In the genomic region with DNA sequence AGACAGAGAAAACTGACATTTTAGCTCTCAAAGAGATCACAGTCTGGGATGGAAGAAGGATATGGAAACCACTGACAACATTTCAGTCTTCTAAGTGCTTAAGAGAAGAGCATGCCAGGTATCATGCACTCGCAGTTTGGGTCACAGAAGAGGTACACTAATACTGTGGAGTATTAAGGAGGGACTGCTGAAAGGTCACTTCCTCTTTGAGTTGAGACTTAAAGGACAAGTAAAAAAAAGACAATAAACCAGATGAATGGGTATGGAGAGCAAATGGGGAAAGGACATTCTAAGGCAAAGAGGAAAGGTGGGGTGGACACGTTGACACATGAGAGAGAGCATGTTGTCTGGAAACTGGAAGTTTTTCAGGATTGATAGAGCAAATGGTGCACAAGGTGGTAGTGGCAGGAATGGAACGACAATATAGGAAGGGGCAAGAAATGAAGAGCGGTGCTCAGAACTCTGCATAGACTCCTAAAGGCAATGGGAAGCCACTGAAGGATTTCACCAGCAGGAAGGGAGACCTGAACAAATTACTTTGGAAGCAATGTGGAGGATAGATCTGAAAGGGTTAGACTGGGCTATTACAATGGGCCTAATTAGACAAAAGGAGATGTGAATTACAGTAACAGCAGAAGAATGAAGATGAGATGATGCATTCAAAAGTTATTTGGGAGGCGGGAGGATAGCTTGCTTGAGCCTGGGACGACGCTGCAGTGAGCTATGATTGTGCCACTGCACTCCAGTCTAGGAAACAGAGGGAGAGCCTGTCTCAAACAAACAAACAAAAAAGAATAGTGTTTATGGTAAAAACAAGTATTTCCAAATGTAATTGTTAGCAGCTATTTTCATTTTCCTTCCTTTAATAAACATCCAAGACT, we compare ENCODE assay signal across 9 cellular contexts. TPM values are rescaled to one million over a fixed set of nuclear protein-coding genes. Genes with fewer than 3 reads are reported as not detected.
DNase-seq lines count a peak whose midpoint lies in the region; ATAC-seq and TF ChIP-seq lines count a peak whose summit lies in the region.
"Had no signal": no experiment of that assay in that cellular context is flagged by ENCODE, and none has a peak within 500 bp of the region (broad histone marks: within the 10 kb centered on the region; RNA-seq: fewer than 3 reads in every experiment).

No MANE protein-coding gene starts in this region.

- H3K9me3 ChIP-seq in SJSA1 (replicated peaks): no peaks in the 10 kb centered on the region

- DNase-seq in ACHN (peak; percentile 34), SJSA1 (ENCODE audit: low read depth in 1 of 2, low spot score in 2 of 2) (peak; percentile 79 to 86), foreskin melanocyte (peak; percentile 67), NCI-H146 treated with DMSO at 0.1 percent for 48 hours (lab: John Stamatoyannopoulos, UW; ENCODE audit: unreplicated experiment) (no peak), progenitor cell of endocrine pancreas (ENCODE audit: low spot score, unreplicated experiment) (no peak), NCI-H510A (lab: John Stamatoyannopoulos, UW) (no peak)
- DNase-seq in naive thymus-derived CD8-positive, alpha-beta T cell: no peak
- DNase-seq: NCI-H524 had no signal

- no peak overlapping the region for H3K4me3 Mint-ChIP-seq in progenitor cell of endocrine pancreas (ENCODE audit: low read depth)
- no peak overlapping the region for H3K4me3 Mint-ChIP-seq in naive thymus-derived CD8-positive, alpha-beta T cell

- POLR2A ChIA-PET in naive thymus-derived CD8-positive, alpha-beta T cell (lab: Charles Lee): interaction anchor here (2.4 kb wide), 1 partner anchor 11 kb away, joined by 20 read pairs; the partner anchor contains the start of gene DIPK1A

- no peaks in the 10 kb centered on the region for H3K36me3 Mint-ChIP-seq in progenitor cell of endocrine pancreas (ENCODE audit: insufficient read depth)
- H3K36me3 Mint-ChIP-seq in naive thymus-derived CD8-positive, alpha-beta T cell: peaks cover 0 to 6% (median 2%) of the 10 kb centered on the region in 3 donors

- peak; percentile 33 for ATAC-seq in GM21423 (IDR thresholded peaks at IDR 0.05; ENCODE audit: unreplicated experiment)
- ATAC-seq in naive thymus-derived CD8-positive, alpha-beta T cell: no peak

- no peak overlapping the region for H3K27ac Mint-ChIP-seq in progenitor cell of endocrine pancreas
- H3K27ac Mint-ChIP-seq in naive thymus-derived CD8-positive, alpha-beta T cell: no peak overlapping the region

- in situ Hi-C loops in ACHN (cut with HindIII; ENCODE audit: low pct_ligation_motif_present, low pct_unique_long_range_greater_than_20kb, low sequenced_read_pairs): no loop called here

- H3K9me3 Mint-ChIP-seq in progenitor cell of endocrine pancreas (ENCODE audit: low read depth): no peaks in the 10 kb centered on the region
- no peaks in the 10 kb centered on the region for H3K9me3 Mint-ChIP-seq in naive thymus-derived CD8-positive, alpha-beta T cell

- H3K27me3 ChIP-seq in SJSA1 (replicated peaks): no peaks in the 10 kb centered on the region

- H3K4me3 ChIP-seq in SJSA1: no peak overlapping the region

- peaks cover 5% of the 10 kb centered on the region for H3K4me1 Mint-ChIP-seq in progenitor cell of endocrine pancreas (ENCODE audit: low read depth)
- H3K4me1 Mint-ChIP-seq in naive thymus-derived CD8-positive, alpha-beta T cell: peaks cover 26 to 48% (median 39%) of the 10 kb centered on the region in 4 donors

- TF ChIP-seq CTCF in progenitor cell of endocrine pancreas (IDR thresholded peaks at IDR 0.05; ENCODE audit: unreplicated experiment): no peak

- H3K4me1 ChIP-seq in SJSA1 (replicated peaks): peaks cover 37% of the 10 kb centered on the region

- no peaks in the 10 kb centered on the region for H3K27me3 Mint-ChIP-seq in progenitor cell of endocrine pancreas
- no peaks in the 10 kb centered on the region for H3K27me3 Mint-ChIP-seq in naive thymus-derived CD8-positive, alpha-beta T cell

- peak overlapping the region; percentile 90 for H3K27ac ChIP-seq in SJSA1

- no peaks in the 10 kb centered on the region; the same call in 1 of the 2 replicates for H3K36me3 ChIP-seq in SJSA1

RNA-seq across cellular contexts. Expression of gene DIPK1A, which starts 11.1 kb away (rescaled TPM):
- 22.6 and 23.6 TPM in 2 replicates for total RNA-seq in SJSA1 (2014; rRNA removed; shearing (Covaris generic))
- total RNA-seq in progenitor cell of endocrine pancreas: 6.9 and 7.5 TPM in 2 replicates
- 10 to 100 TPM; 12.0 to 14.8 TPM for total RNA-seq in naive thymus-derived CD8-positive, alpha-beta T cell
- 10 to 100 TPM; 11.5 to 14.5 (median 14.1) TPM for polyA plus RNA-seq in naive thymus-derived CD8-positive, alpha-beta T cell

Comparison
In these comparisons a context has a peak if more than half of its experiments do, and no peak if none do; other contexts are left out.
1. DNase-seq: peak in ACHN (single experiment), SJSA1 (2 of 2) and foreskin melanocyte (single experiment); none in NCI-H146 treated with DMSO at 0.1 percent for 48 hours (single experiment), progenitor cell of endocrine pancreas (single experiment), naive thymus-derived CD8-positive, alpha-beta T cell (0 of 10) and NCI-H510A (single experiment).